2 cellular contexts compared by ENCODE assay signal in genomic region chr3:15563190-15563589, GRCh38.
TF ChIP-seq lines count a peak whose summit lies in the region.

No MANE protein-coding gene starts in this region.

TF ChIP-seq in liver, 16 proteins besides CTCF, POLR2A, EP300 and RAD21:
- TF ChIP-seq RXRA (IDR thresholded peaks at IDR 0.05) (no peak), HNF4G (IDR thresholded peaks at IDR 0.05) (no peak)

TF ChIP-seq in HepG2, 621 proteins besides CTCF, POLR2A, EP300 and RAD21:
- no peak for TF ChIP-seq ZNF546 (CRISPR knock-in tag; conservative IDR thresholded peaks at IDR 0.05)
- TF ChIP-seq KLF6 (CRISPR knock-in tag; IDR thresholded peaks at IDR 0.05): no peak
- no peak for TF ChIP-seq ZNF367 (CRISPR knock-in tag; IDR thresholded peaks at IDR 0.05; ENCODE audit: borderline replicate concordance)
- no peak for TF ChIP-seq YEATS2 (CRISPR knock-in tag; IDR thresholded peaks at IDR 0.05; ENCODE audit: borderline replicate concordance)
- TF ChIP-seq MLXIP (CRISPR knock-in tag; IDR thresholded peaks at IDR 0.05; ENCODE audit: borderline replicate concordance): no peak
- TF ChIP-seq ZFX (CRISPR knock-in tag; IDR thresholded peaks at IDR 0.05; ENCODE audit: low read depth): no peak
